In the genomic region with DNA sequence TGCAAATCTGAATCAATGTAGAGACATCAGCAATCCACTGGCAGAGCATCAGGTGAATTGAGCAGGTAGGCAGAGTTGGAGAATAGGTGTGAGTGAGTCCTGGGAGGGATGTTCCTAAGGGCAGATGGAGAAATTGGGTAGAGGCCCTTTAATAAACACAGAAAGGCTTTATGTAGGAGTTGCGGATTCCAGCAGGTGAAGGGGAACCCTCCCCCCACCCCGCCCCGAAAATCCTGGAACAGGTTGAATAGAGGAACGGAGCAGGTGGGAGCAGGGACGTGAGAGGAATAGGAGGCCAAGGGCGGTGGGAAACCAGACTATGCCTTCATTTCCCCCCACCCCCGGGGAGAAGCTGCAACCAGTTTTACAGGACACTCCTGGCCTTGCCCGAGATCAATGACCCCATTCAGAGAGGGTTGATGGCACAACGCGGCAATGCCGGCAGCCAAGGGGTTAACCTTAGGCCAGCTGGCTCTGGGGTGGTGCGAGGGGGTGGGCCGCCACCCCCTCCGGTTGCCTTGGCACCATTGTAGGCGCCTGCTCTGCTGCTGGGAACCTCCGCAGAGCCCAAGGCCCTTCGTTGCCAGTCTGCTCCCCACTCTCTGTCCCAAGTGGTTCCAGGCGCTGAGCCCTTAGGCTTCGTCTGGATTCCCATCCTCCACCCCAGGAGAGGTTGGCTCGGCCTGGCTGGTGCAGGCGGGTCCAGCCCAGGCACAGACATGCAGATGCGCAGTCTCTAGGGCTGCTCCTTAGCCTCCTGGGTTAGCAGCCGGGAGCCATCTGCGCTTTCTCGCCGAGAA, we compare ENCODE assay signal across 8 cellular contexts. TPM values are rescaled to one million over a fixed set of nuclear protein-coding genes. Genes with fewer than 3 reads are reported as not detected.
DNase-seq lines count a peak whose midpoint lies in the region; ATAC-seq lines count a peak whose summit lies in the region.

No MANE protein-coding gene starts in this region.

- peak; percentile 72 for ATAC-seq in left lobe of liver
- no peak for ATAC-seq in GM18517 (IDR thresholded peaks at IDR 0.05; ENCODE audit: unreplicated experiment)
- no peak for ATAC-seq in GM21717 (IDR thresholded peaks at IDR 0.05; ENCODE audit: unreplicated experiment)

- DNase-seq in NCI-H2029 (lab: John Stamatoyannopoulos, UW) = peak; percentile 40
- no peak for DNase-seq in NCI-H2029 treated with DMSO at 0.1 percent for 48 hours (lab: John Stamatoyannopoulos, UW)
- DNase-seq in NCI-H345 (lab: John Stamatoyannopoulos, UW) = peak; percentile 69
- peak; percentile 75 for DNase-seq in cerebellar cortex (ENCODE audit: low spot score)
- no peak for DNase-seq in left lobe of liver (ENCODE audit: low spot score)
- peak in 47 of 49 donors; percentile 42 to 87 (median 75) for DNase-seq in substantia nigra (lab: John Stamatoyannopoulos, UW)

- peak overlapping the region; percentile 77 for H3K27ac ChIP-seq in substantia nigra (ENCODE audit: low read depth, low read length, poor library complexity, severe bottlenecking)

RNA-seq across cellular contexts. Expression of a gene that starts 0.8 kb away (rescaled TPM):
- total RNA-seq in left lobe of liver = not detected

RNA-seq across cellular contexts. Expression of a gene that starts 17.0 kb away (rescaled TPM):
- total RNA-seq in left lobe of liver = 78.6 TPM

RNA-seq across cellular contexts. Expression of a gene that starts 37.5 kb away (rescaled TPM):
- 111 TPM for total RNA-seq in left lobe of liver

RNA-seq across cellular contexts. Expression of a gene that starts 39.7 kb away (rescaled TPM):
- total RNA-seq in left lobe of liver = 1.8 TPM

RNA-seq across cellular contexts. Expression of a gene that starts 56.1 kb away (rescaled TPM):
- 0.20 TPM for total RNA-seq in left lobe of liver

Comparison
In these comparisons a context has a peak if more than half of its experiments do, and no peak if none do; other contexts are left out.
1. DNase-seq: peak in NCI-H2029 (single experiment), NCI-H345 (single experiment), cerebellar cortex (single experiment) and substantia nigra (47 of 49); none in NCI-H2029 treated with DMSO at 0.1 percent for 48 hours (single experiment) and left lobe of liver (single experiment).